Comparison of ENCODE assay signal across 23 cellular contexts in genomic region chr5:94388773-94389514, GRCh38.
DNase-seq lines count a peak whose midpoint lies in the region; ATAC-seq lines count a peak whose summit lies in the region.
"Had no signal": no experiment of that assay in that cellular context is flagged by ENCODE, and none has a peak within 500 bp of the region (broad histone marks: within the 10 kb centered on the region; RNA-seq: fewer than 3 reads in every experiment).

No MANE protein-coding gene starts in this region.

- no peak overlapping the region for H3K4me3 Mint-ChIP-seq in activated CD4-positive, alpha-beta T cell treated with anti-CD3 and anti-CD28 coated beads, Interleukin-2, amount 10 ng/mL, durations not matched to agents 24 days and 14 days
- no peak overlapping the region for H3K4me3 Mint-ChIP-seq in stimulated activated naive CD8-positive, alpha-beta T cell treated with anti-CD3 and anti-CD28 coated beads, Interleukin-15, amount 100 ng/mL, for 72 hours
- no peak overlapping the region for H3K4me3 Mint-ChIP-seq in activated T-helper 17 cell treated with anti-CD3 and anti-CD28 coated beads, Interleukin-2, amount 50 U/mL, for 72 hours
- H3K4me3 Mint-ChIP-seq in stimulated activated naive B cell treated with anti-CD40 and anti-IgM and Interleukin-4, amounts not matched to agents 10 μg/mL and 1 μg/mL and 100 μg/mL, for 72 hours = no peak overlapping the region
- H3K4me3 Mint-ChIP-seq: CD4-positive, CD25-positive, alpha-beta regulatory T cell; GM23338; H9; HFFc6 had no signal

- intact Hi-C loops in activated CD4-positive, alpha-beta T cell treated with anti-CD3 and anti-CD28 coated beads, Interleukin-2, amount 10 ng/mL, durations not matched to agents 24 days and 14 days (cut with micrococcal nuclease) = no loop called here

- in situ Hi-C loops in HAP-1 (cut with MboI; ENCODE audit: low sequenced_read_pairs) = no loop called here

- H3K9me3 ChIP-seq in HAP-1 = no peaks in the 10 kb centered on the region

- no peak overlapping the region for H3K4me3 ChIP-seq in HAP-1
- H3K4me3 ChIP-seq: GM23338 had no signal

- ATAC-seq in stimulated activated naive CD8-positive, alpha-beta T cell treated with anti-CD3 and anti-CD28 coated beads, Interleukin-15, amount 100 ng/mL, for 72 hours = peak; percentile 34
- no peak for ATAC-seq in stimulated activated naive CD8-positive, alpha-beta T cell treated with anti-CD3 and anti-CD28 coated beads, Interleukin-15, Interleukin-2, amounts not matched to agents 100 U/mL and 50 U/mL, for 24 hours
- peak; percentile 39 for ATAC-seq in activated T-helper 17 cell treated with anti-CD3 and anti-CD28 coated beads, Interleukin-2, amount 50 U/mL, for 72 hours (replicated peaks)
- peak; percentile 33 to 62 for ATAC-seq in stimulated activated naive B cell treated with anti-CD40 and anti-IgM and Interleukin-4, amounts not matched to agents 10 μg/mL and 1 μg/mL and 100 μg/mL, for 72 hours (replicated peaks)
- ATAC-seq: GM23338, Panc1 had no signal

- H3K4me1 Mint-ChIP-seq in activated CD4-positive, alpha-beta T cell treated with anti-CD3 and anti-CD28 coated beads, Interleukin-2, amount 10 ng/mL, durations not matched to agents 24 days and 14 days = no peaks in the 10 kb centered on the region
- H3K4me1 Mint-ChIP-seq in stimulated activated naive CD8-positive, alpha-beta T cell treated with anti-CD3 and anti-CD28 coated beads, Interleukin-15, amount 100 ng/mL, for 72 hours = no peaks in the 10 kb centered on the region
- no peaks in the 10 kb centered on the region for H3K4me1 Mint-ChIP-seq in activated T-helper 17 cell treated with anti-CD3 and anti-CD28 coated beads, Interleukin-2, amount 50 U/mL, for 72 hours
- H3K4me1 Mint-ChIP-seq in stimulated activated naive B cell treated with anti-CD40 and anti-IgM and Interleukin-4, amounts not matched to agents 10 μg/mL and 1 μg/mL and 100 μg/mL, for 72 hours = peaks cover 4 to 5% of the 10 kb centered on the region in 2 donors

- H3K27me3 Mint-ChIP-seq in activated CD4-positive, alpha-beta T cell treated with anti-CD3 and anti-CD28 coated beads, Interleukin-2, amount 10 ng/mL, durations not matched to agents 24 days and 14 days = no peaks in the 10 kb centered on the region
- H3K27me3 Mint-ChIP-seq in stimulated activated naive CD8-positive, alpha-beta T cell treated with anti-CD3 and anti-CD28 coated beads, Interleukin-15, amount 100 ng/mL, for 72 hours = no peaks in the 10 kb centered on the region
- no peaks in the 10 kb centered on the region for H3K27me3 Mint-ChIP-seq in activated T-helper 17 cell treated with anti-CD3 and anti-CD28 coated beads, Interleukin-2, amount 50 U/mL, for 72 hours
- no peaks in the 10 kb centered on the region for H3K27me3 Mint-ChIP-seq in stimulated activated naive B cell treated with anti-CD40 and anti-IgM and Interleukin-4, amounts not matched to agents 10 μg/mL and 1 μg/mL and 100 μg/mL, for 72 hours
- H3K27me3 Mint-ChIP-seq: CD4-positive, CD25-positive, alpha-beta regulatory T cell had no signal

- H3K36me3 Mint-ChIP-seq in activated CD4-positive, alpha-beta T cell treated with anti-CD3 and anti-CD28 coated beads, Interleukin-2, amount 10 ng/mL, durations not matched to agents 24 days and 14 days (ENCODE audit: low read depth) = no peaks in the 10 kb centered on the region
- H3K36me3 Mint-ChIP-seq in activated T-helper 17 cell treated with anti-CD3 and anti-CD28 coated beads, Interleukin-2, amount 50 U/mL, for 72 hours (ENCODE audit: low read depth) = no peaks in the 10 kb centered on the region
- peaks cover 4% of the 10 kb centered on the region in 2 donors for H3K36me3 Mint-ChIP-seq in stimulated activated naive B cell treated with anti-CD40 and anti-IgM and Interleukin-4, amounts not matched to agents 10 μg/mL and 1 μg/mL and 100 μg/mL, for 72 hours

- no peaks in the 10 kb centered on the region for H3K9me3 Mint-ChIP-seq in activated CD4-positive, alpha-beta T cell treated with anti-CD3 and anti-CD28 coated beads, Interleukin-2, amount 10 ng/mL, durations not matched to agents 24 days and 14 days
- no peaks in the 10 kb centered on the region for H3K9me3 Mint-ChIP-seq in stimulated activated naive CD8-positive, alpha-beta T cell treated with anti-CD3 and anti-CD28 coated beads, Interleukin-15, amount 100 ng/mL, for 72 hours
- H3K9me3 Mint-ChIP-seq in activated T-helper 17 cell treated with anti-CD3 and anti-CD28 coated beads, Interleukin-2, amount 50 U/mL, for 72 hours = no peaks in the 10 kb centered on the region
- no peaks in the 10 kb centered on the region for H3K9me3 Mint-ChIP-seq in stimulated activated naive B cell treated with anti-CD40 and anti-IgM and Interleukin-4, amounts not matched to agents 10 μg/mL and 1 μg/mL and 100 μg/mL, for 72 hours
- H3K9me3 Mint-ChIP-seq: CD4-positive, CD25-positive, alpha-beta regulatory T cell; HFFc6 had no signal

- no peaks in the 10 kb centered on the region for H3K36me3 ChIP-seq in HAP-1 (replicated peaks)

- 0 out of 2 replicates have a peak, but pooled peaks cover 2% of the 10 kb centered on the region for H3K27me3 ChIP-seq in HAP-1 (ENCODE audit: low read depth)

- H3K4me1 ChIP-seq in HAP-1 = peaks cover 13% of the 10 kb centered on the region

- no peak for DNase-seq in activated CD4-positive, alpha-beta T cell treated with anti-CD3 and anti-CD28 coated beads, Interleukin-2, amount 10 ng/mL, durations not matched to agents 24 days and 14 days
- no peak for DNase-seq in activated CD4-positive, alpha-beta T cell treated with anti-CD3 and anti-CD28 coated beads, Interleukin-2, amount 50 U/mL, for 4 hours
- DNase-seq in stimulated activated naive CD8-positive, alpha-beta T cell treated with anti-CD3 and anti-CD28 coated beads, Interleukin-15, amount 100 ng/mL, for 72 hours = no peak
- no peak for DNase-seq in stimulated activated naive CD8-positive, alpha-beta T cell treated with anti-CD3 and anti-CD28 coated beads, Interleukin-15, Interleukin-2, amounts not matched to agents 100 U/mL and 50 U/mL, for 24 hours
- DNase-seq in stimulated activated naive B cell treated with anti-CD40 and anti-IgM and Interleukin-4, amounts not matched to agents 10 μg/mL and 1 μg/mL and 100 μg/mL, for 72 hours = no peak
- DNase-seq in UCSD-AML1 (lab: John Stamatoyannopoulos, UW; ENCODE audit: unreplicated experiment) = no peak
- DNase-seq in HAP-1 (ENCODE audit: low spot score in 2 of 2) = no peak
- DNase-seq: CD4-positive, CD25-positive, alpha-beta regulatory T cell; DMS153; DND-41; H9; HFFc6; IMR-90; NCI-H1048; NCI-H1417; NCI-H1694; NCI-H2029 treated with DMSO at 0.1 percent for 48 hours; NCI-H2227 treated with DMSO at 0.1 percent for 48 hours; NCI-H526 treated with DMSO at 0.1 percent for 48 hours; SHP77 treated with DMSO at 0.1 percent for 48 hours had no signal

- H3K27ac Mint-ChIP-seq in activated CD4-positive, alpha-beta T cell treated with anti-CD3 and anti-CD28 coated beads, Interleukin-2, amount 10 ng/mL, durations not matched to agents 24 days and 14 days = peak overlapping the region; percentile 71
- peak overlapping the region in 1 of 2 donors; percentile 12 for H3K27ac Mint-ChIP-seq in stimulated activated naive CD8-positive, alpha-beta T cell treated with anti-CD3 and anti-CD28 coated beads, Interleukin-15, amount 100 ng/mL, for 72 hours
- peak overlapping the region; percentile 51 for H3K27ac Mint-ChIP-seq in activated T-helper 17 cell treated with anti-CD3 and anti-CD28 coated beads, Interleukin-2, amount 50 U/mL, for 72 hours
- H3K27ac Mint-ChIP-seq in stimulated activated naive B cell treated with anti-CD40 and anti-IgM and Interleukin-4, amounts not matched to agents 10 μg/mL and 1 μg/mL and 100 μg/mL, for 72 hours = no peak overlapping the region
- H3K27ac Mint-ChIP-seq: CD4-positive, CD25-positive, alpha-beta regulatory T cell; GM23338; H9; HFFc6 had no signal
